In genomic region chr7:107171496-107171895, GRCh38 we compare ENCODE assay signal across 17 cellular contexts. TPM values are rescaled to one million over a fixed set of nuclear protein-coding genes. Genes with fewer than 3 reads are reported as not detected.
A peak's percentile ranks its signal among the peaks of the same experiment; 100 is the strongest.
DNase-seq lines count a peak whose midpoint lies in the region; ATAC-seq and TF ChIP-seq lines count a peak whose summit lies in the region.
"Had no signal": no experiment of that assay in that cellular context is flagged by ENCODE, and none has a peak within 500 bp of the region (broad histone marks: within the 10 kb centered on the region; RNA-seq: fewer than 3 reads in every experiment).

No MANE protein-coding gene starts in this region.

- H3K4me3 ChIP-seq in left ventricle myocardium inferior: peak overlapping the region; percentile 84
- H3K4me3 ChIP-seq in right atrium auricular region: no peak overlapping the region
- no peak overlapping the region for H3K4me3 ChIP-seq in lower lobe of right lung
- H3K4me3 ChIP-seq: thoracic aorta had no signal

- no peak for ATAC-seq in activated T-helper 17 cell treated with anti-CD3 and anti-CD28 coated beads, Interleukin-2, amount 50 U/mL, for 72 hours (replicated peaks)
- no peak for ATAC-seq in lower lobe of right lung
- ATAC-seq in HG02970 (IDR thresholded peaks at IDR 0.05; ENCODE audit: low FRiP score, unreplicated experiment): no peak

- no peaks in the 10 kb centered on the region for H3K9me3 Mint-ChIP-seq in activated T-helper 17 cell treated with anti-CD3 and anti-CD28 coated beads, Interleukin-2, amount 50 U/mL, for 72 hours
- H3K9me3 Mint-ChIP-seq: mesothelial cell of epicardium had no signal

- H3K27ac ChIP-seq in left ventricle myocardium inferior (replicated peaks): peak overlapping the region; percentile 1
- H3K27ac ChIP-seq in right atrium auricular region: no peak overlapping the region
- H3K27ac ChIP-seq in lower lobe of right lung: peak overlapping the region; percentile 2
- H3K27ac ChIP-seq in substantia nigra (ENCODE audit: low read depth, low read length, poor library complexity, severe bottlenecking): peak overlapping the region; percentile 42
- H3K27ac ChIP-seq: parathyroid adenoma, thoracic aorta had no signal

- peaks cover 81% of the 10 kb centered on the region for H3K4me1 ChIP-seq in left ventricle myocardium inferior
- peaks cover 0 to 54% of the 10 kb centered on the region in 2 donors for H3K4me1 ChIP-seq in right atrium auricular region
- H3K4me1 ChIP-seq in lower lobe of right lung: peaks cover 55% of the 10 kb centered on the region

- peaks cover 18% of the 10 kb centered on the region for H3K4me1 Mint-ChIP-seq in activated T-helper 17 cell treated with anti-CD3 and anti-CD28 coated beads, Interleukin-2, amount 50 U/mL, for 72 hours

- H3K27me3 Mint-ChIP-seq in activated T-helper 17 cell treated with anti-CD3 and anti-CD28 coated beads, Interleukin-2, amount 50 U/mL, for 72 hours: no peaks in the 10 kb centered on the region

- DNase-seq in left ventricle myocardium inferior (no peak), right atrium auricular region (ENCODE audit: low spot score) (no peak), lower lobe of right lung (no peak), substantia nigra (lab: John Stamatoyannopoulos, UW) (no peak), dermis blood vessel endothelial cell (no peak)
- DNase-seq in activated effector memory CD4-positive, alpha-beta T cell treated with anti-CD3 and anti-CD28 coated beads, Interleukin-2, amount 50 U/mL, for 16 hours: no peak
- DNase-seq: DND-41, foreskin melanocyte, H7, NCI-H1105, NCI-H345, SK-N-SH had no signal

- H3K27me3 ChIP-seq in left ventricle myocardium inferior (ENCODE audit: low read depth) (no peaks in the 10 kb centered on the region), right atrium auricular region (no peaks in the 10 kb centered on the region), lower lobe of right lung (ENCODE audit: low read depth) (no peaks in the 10 kb centered on the region)

- H3K9me3 ChIP-seq in left ventricle myocardium inferior (replicated peaks): no peaks in the 10 kb centered on the region
- no peaks in the 10 kb centered on the region for H3K9me3 ChIP-seq in right atrium auricular region
- H3K9me3 ChIP-seq in lower lobe of right lung: no peaks in the 10 kb centered on the region
- H3K9me3 ChIP-seq: SK-N-SH, thoracic aorta had no signal

- peak overlapping the region; percentile 35 for H3K27ac Mint-ChIP-seq in activated T-helper 17 cell treated with anti-CD3 and anti-CD28 coated beads, Interleukin-2, amount 50 U/mL, for 72 hours
- H3K27ac Mint-ChIP-seq: mesothelial cell of epicardium had no signal

- H3K36me3 Mint-ChIP-seq in activated T-helper 17 cell treated with anti-CD3 and anti-CD28 coated beads, Interleukin-2, amount 50 U/mL, for 72 hours (ENCODE audit: low read depth): peaks cover 66% of the 10 kb centered on the region
- H3K36me3 Mint-ChIP-seq: mesothelial cell of epicardium had no signal

- peak overlapping the region; percentile 97 for H3K4me3 Mint-ChIP-seq in activated T-helper 17 cell treated with anti-CD3 and anti-CD28 coated beads, Interleukin-2, amount 50 U/mL, for 72 hours
- H3K4me3 Mint-ChIP-seq: mesothelial cell of epicardium had no signal

- intact Hi-C loops in left ventricle myocardium inferior (cut with micrococcal nuclease) (no loop called here), lower lobe of right lung (cut with DNase I) (no loop called here)

- H3K36me3 ChIP-seq in left ventricle myocardium inferior (no peaks in the 10 kb centered on the region), right atrium auricular region (no peaks in the 10 kb centered on the region), lower lobe of right lung (no peaks in the 10 kb centered on the region)
- H3K36me3 ChIP-seq: thoracic aorta had no signal

- TF ChIP-seq CTCF in left ventricle myocardium inferior (IDR thresholded peaks at IDR 0.05; ENCODE audit: borderline replicate concordance) (no peak), right atrium auricular region (IDR thresholded peaks at IDR 0.05) (no peak), lower lobe of right lung (IDR thresholded peaks at IDR 0.05) (no peak)

RNA-seq across cellular contexts. Expression of gene HBP1, which starts 2.7 kb away (rescaled TPM):
- total RNA-seq in left ventricle myocardium inferior (56.9 TPM), right atrium auricular region (10 to 100 TPM; 51.8 to 69.8 TPM), lower lobe of right lung (81.9 TPM), dermis blood vessel endothelial cell (168 and 207 TPM in 2 replicates)
- total RNA-seq in activated T-helper 17 cell treated with anti-CD3 and anti-CD28 coated beads, Interleukin-2, amount 50 U/mL, for 72 hours: 10 to 100 TPM; 21.8 to 63.5 TPM

Comparison
In these comparisons a context has a peak if more than half of its experiments do, and no peak if none do; other contexts are left out.
1. H3K27ac ChIP-seq: peak in left ventricle myocardium inferior (single experiment), lower lobe of right lung (single experiment) and substantia nigra (single experiment); none in right atrium auricular region (0 of 2).